9 cellular contexts compared by ENCODE assay signal in genomic region chr17:7438050-7438614, GRCh38. TPM values are rescaled to one million over a fixed set of nuclear protein-coding genes. Genes with fewer than 3 reads are reported as not detected.
DNase-seq lines count a peak whose midpoint lies in the region; ATAC-seq and TF ChIP-seq lines count a peak whose summit lies in the region.
"Had no signal": no experiment of that assay in that cellular context is flagged by ENCODE, and none has a peak within 500 bp of the region (broad histone marks: within the 10 kb centered on the region; RNA-seq: fewer than 3 reads in every experiment).

No MANE protein-coding gene starts in this region.

- peaks cover 39% of the 10 kb centered on the region for H3K27me3 Mint-ChIP-seq in activated T-cell treated with anti-CD3 and anti-CD28 coated beads, Interleukin-2, amount 50 U/mL, for 72 hours (ENCODE audit: low read depth)
- H3K27me3 Mint-ChIP-seq in neural crest cell (ENCODE audit: low read depth) (peaks cover 72% of the 10 kb centered on the region), type B pancreatic cell (peaks cover 54% of the 10 kb centered on the region)

- H3K36me3 Mint-ChIP-seq in activated T-cell treated with anti-CD3 and anti-CD28 coated beads, Interleukin-2, amount 50 U/mL, for 72 hours (ENCODE audit: insufficient read depth in 2 of 2), result peaks cover 2 to 6% of the 10 kb centered on the region in 2 donors
- peaks cover 6% of the 10 kb centered on the region for H3K36me3 Mint-ChIP-seq in neural crest cell (ENCODE audit: low read depth)
- peaks cover 4% of the 10 kb centered on the region for H3K36me3 Mint-ChIP-seq in type B pancreatic cell

- no peak overlapping the region for H3K27ac Mint-ChIP-seq in activated T-cell treated with anti-CD3 and anti-CD28 coated beads, Interleukin-2, amount 50 U/mL, for 72 hours
- H3K27ac Mint-ChIP-seq in neural crest cell (ENCODE audit: unreplicated experiment), result no peak overlapping the region
- H3K27ac Mint-ChIP-seq in type B pancreatic cell, result peak overlapping the region; percentile 97

- ATAC-seq in activated T-cell treated with anti-CD3 and anti-CD28 coated beads, Interleukin-2, amount 50 U/mL, for 72 hours (replicated peaks in 1 of 2), result no peak
- ATAC-seq: A549 had no signal

- TF ChIP-seq CTCF in foreskin fibroblast (IDR thresholded peaks at IDR 0.05; ENCODE audit: low read depth, low read length), result no peak
- no peak for TF ChIP-seq CTCF in neural crest cell (conservative IDR thresholded peaks at IDR 0.05)
- TF ChIP-seq CTCF in type B pancreatic cell (conservative IDR thresholded peaks at IDR 0.05), result no peak

- peak overlapping the region; percentile 90 for H3K4me3 Mint-ChIP-seq in activated T-cell treated with anti-CD3 and anti-CD28 coated beads, Interleukin-2, amount 50 U/mL, for 72 hours
- H3K4me3 Mint-ChIP-seq in neural crest cell (peak overlapping the region; percentile 91), type B pancreatic cell (peak overlapping the region; percentile 92)

- peak overlapping the region; percentile 13 to 24 for H3K4me3 ChIP-seq in foreskin fibroblast (ENCODE audit: low read depth in 1 of 2, low read length in 2 of 2)

- peaks cover 39% of the 10 kb centered on the region for H3K4me1 Mint-ChIP-seq in activated T-cell treated with anti-CD3 and anti-CD28 coated beads, Interleukin-2, amount 50 U/mL, for 72 hours (ENCODE audit: low read depth)
- H3K4me1 Mint-ChIP-seq in neural crest cell (peaks cover 53% of the 10 kb centered on the region), type B pancreatic cell (ENCODE audit: unreplicated experiment) (peaks cover 30% of the 10 kb centered on the region)

- H3K9me3 Mint-ChIP-seq in activated T-cell treated with anti-CD3 and anti-CD28 coated beads, Interleukin-2, amount 50 U/mL, for 72 hours, result no peaks in the 10 kb centered on the region
- H3K9me3 Mint-ChIP-seq in neural crest cell (no peaks in the 10 kb centered on the region), type B pancreatic cell (no peaks in the 10 kb centered on the region)

- DNase-seq in NCI-H1092 treated with DMSO at 0.1 percent for 48 hours (lab: John Stamatoyannopoulos, UW), result peak; percentile 10
- no peak for DNase-seq in NCI-H1092 (lab: John Stamatoyannopoulos, UW)
- DNase-seq in activated T-cell treated with anti-CD3 and anti-CD28 coated beads, Interleukin-2, amount 50 U/mL, for 72 hours, result peak; percentile 68 to 72
- DNase-seq in foreskin fibroblast, result peak in 1 of 2 donors; percentile 39
- no peak for DNase-seq in neural crest cell (ENCODE audit: low read depth, low spot score)
- DNase-seq in type B pancreatic cell (ENCODE audit: extremely low spot score, unreplicated experiment), result no peak
- no peak for DNase-seq in LoVo (ENCODE audit: low spot score)
- DNase-seq in RPMI8226, result no peak

RNA-seq across cellular contexts. Expression of gene FGF11, which starts 1.2 kb away (rescaled TPM):
- 1 to 10 TPM; 4.9 to 5.3 TPM for total RNA-seq in activated T-cell treated with anti-CD3 and anti-CD28 coated beads, Interleukin-2, amount 50 U/mL, for 72 hours
- total RNA-seq in neural crest cell (6.0 and 6.5 TPM in 2 replicates), type B pancreatic cell (ENCODE audit: low replicate concordance) (21.8 and 76.0 TPM in 2 replicates)

RNA-seq across cellular contexts. Expression of gene TMEM102, which starts 2.9 kb away (rescaled TPM):
- 10 to 100 TPM; 11.3 to 11.7 TPM for total RNA-seq in activated T-cell treated with anti-CD3 and anti-CD28 coated beads, Interleukin-2, amount 50 U/mL, for 72 hours
- 1.1 and 1.3 TPM in 2 replicates for total RNA-seq in neural crest cell
- total RNA-seq in type B pancreatic cell (ENCODE audit: low replicate concordance), result 6.4 and 15.9 TPM in 2 replicates

RNA-seq across cellular contexts. Expression of gene CHRNB1, which starts 6.7 kb away (rescaled TPM):
- 10 to 100 TPM; 25.5 to 26.8 TPM for total RNA-seq in activated T-cell treated with anti-CD3 and anti-CD28 coated beads, Interleukin-2, amount 50 U/mL, for 72 hours
- total RNA-seq in neural crest cell, result 9.7 and 9.9 TPM in 2 replicates
- total RNA-seq in type B pancreatic cell (ENCODE audit: low replicate concordance), result 16.4 and 51.1 TPM in 2 replicates

RNA-seq across cellular contexts. Expression of gene SPEM3, which starts 9.5 kb away (rescaled TPM):
- total RNA-seq in activated T-cell treated with anti-CD3 and anti-CD28 coated beads, Interleukin-2, amount 50 U/mL, for 72 hours, result not detected
- total RNA-seq in neural crest cell (not detected in 2 replicates), type B pancreatic cell (ENCODE audit: low replicate concordance) (not detected in 2 replicates)

RNA-seq across cellular contexts. Expression of gene SPEM2, which starts 12.7 kb away (rescaled TPM):
- total RNA-seq in activated T-cell treated with anti-CD3 and anti-CD28 coated beads, Interleukin-2, amount 50 U/mL, for 72 hours, result not detected
- total RNA-seq in neural crest cell (not detected in 2 replicates), type B pancreatic cell (ENCODE audit: low replicate concordance) (not detected in 2 replicates)

Comparison
In these comparisons a context has a peak if more than half of its experiments do, and no peak if none do; other contexts are left out.
1. DNase-seq: peak in NCI-H1092 treated with DMSO at 0.1 percent for 48 hours (single experiment) and activated T-cell treated with anti-CD3 and anti-CD28 coated beads, Interleukin-2, amount 50 U/mL, for 72 hours (2 of 2); none in NCI-H1092 (single experiment), neural crest cell (single experiment), type B pancreatic cell (single experiment), LoVo (single experiment) and RPMI8226 (single experiment).
2. Peak in every context shown above with its lines, with median percentiles within 50 percentile points of each other: H3K4me3 Mint-ChIP-seq.